ENCODE assay signal across 22 cellular contexts in genomic region chr4:81838586-81838985, GRCh38.
"Had no signal": no experiment of that assay in that cellular context is flagged by ENCODE, and none has a peak within 500 bp of the region (broad histone marks: within the 10 kb centered on the region; RNA-seq: fewer than 3 reads in every experiment).

No MANE protein-coding gene starts in this region.

- H3K4me3 ChIP-seq: MG63 had no signal

- H3K9me3 ChIP-seq: MG63 had no signal

- H3K36me3 ChIP-seq: MG63 had no signal

- DNase-seq: Kasumi-1, MG63, MM.1S, MV-4-11, NCI-H1048, NCI-H1092, NCI-H1436, NCI-H1694, NCI-H1694 treated with DMSO at 0.1 percent for 48 hours, NCI-H187 treated with DMSO at 0.1 percent for 48 hours, NCI-H2029, NCI-H2029 treated with DMSO at 0.1 percent for 48 hours, NCI-H2107, NCI-H2171, NCI-H2171 treated with DMSO at 0.1 percent for 48 hours, NCI-H226, NCI-H446, NCI-H446 treated with DMSO at 0.1 percent for 48 hours, NCI-H510A, NCI-H510A treated with DMSO at 0.1 percent for 48 hours, NCI-H524, NCI-H524 treated with DMSO at 0.1 percent for 48 hours had no signal

- H3K27me3 ChIP-seq: MG63 had no signal
